23 cellular contexts compared by ENCODE assay signal in genomic region chrX:121349263-121349662, GRCh38.
A peak's percentile ranks its signal among the peaks of the same experiment; 100 is the strongest.
DNase-seq lines count a peak whose midpoint lies in the region; ATAC-seq and TF ChIP-seq lines count a peak whose summit lies in the region.
"Had no signal": no experiment of that assay in that cellular context is flagged by ENCODE, and none has a peak within 500 bp of the region (broad histone marks: within the 10 kb centered on the region; RNA-seq: fewer than 3 reads in every experiment).

No MANE protein-coding gene starts in this region.

- H3K9me3 ChIP-seq in DOHH2 (ENCODE audit: control insufficient read depth, insufficient read depth, low read length) = no peaks in the 10 kb centered on the region
- H3K9me3 ChIP-seq in MM.1S (replicated peaks; ENCODE audit: insufficient read depth, low read length) = no peaks in the 10 kb centered on the region
- no peaks in the 10 kb centered on the region for H3K9me3 ChIP-seq in OCI-LY1 (ENCODE audit: low read length)
- H3K9me3 ChIP-seq: BE2C, BLaER1 had no signal

- H3K4me1 ChIP-seq in DOHH2 (ENCODE audit: control insufficient read depth, low read length) (peaks cover 16% of the 10 kb centered on the region), MM.1S (ENCODE audit: low read length) (peaks cover 11% of the 10 kb centered on the region), OCI-LY1 (ENCODE audit: insufficient read depth, low read length, severe bottlenecking) (peaks cover 13% of the 10 kb centered on the region)
- H3K4me1 ChIP-seq: BE2C, BLaER1 had no signal

- peak; percentile 84 for DNase-seq in Jurkat, Clone E6-1 (ENCODE audit: low read depth, low spot score)
- DNase-seq in MM.1S (peak; percentile 82), DMS114 treated with DMSO at 0.1 percent for 48 hours (lab: John Stamatoyannopoulos, UW; ENCODE audit: unreplicated experiment) (no peak), Right ventricle myocardium inferior (ENCODE audit: missing footprints) (no peak), DMS153 (lab: John Stamatoyannopoulos, UW) (no peak)
- DNase-seq: 8988T; ACHN; BE2C; C1 segment of cervical spinal cord; CD4-positive, alpha-beta memory T cell; CD4-positive, CD25-positive, alpha-beta regulatory T cell; CD8-positive, alpha-beta memory T cell; COR-L47; DMS 273 treated with DMSO at 0.1 percent for 48 hours; DMS53; DMS79; EL; GDM1 had no signal

- H3K9ac ChIP-seq in MM.1S (ENCODE audit: low read length) = no peak overlapping the region
- no peak overlapping the region for H3K9ac ChIP-seq in OCI-LY1 (ENCODE audit: low read length)
- H3K9ac ChIP-seq: BLaER1 had no signal

- H3F3A ChIP-seq in DOHH2 (ENCODE audit: control insufficient read depth, insufficient read depth) (no peaks in the 10 kb centered on the region), MM.1S (ENCODE audit: insufficient read depth, low read length) (no peaks in the 10 kb centered on the region), OCI-LY1 (ENCODE audit: insufficient read depth, low read length) (no peaks in the 10 kb centered on the region)

- H3K4me2 ChIP-seq in DOHH2 (ENCODE audit: low read length) (peak overlapping the region; percentile 27; the same call in 1 of the 2 replicates), MM.1S (ENCODE audit: low read depth, low read length) (peak overlapping the region; percentile 3; the same call in 1 of the 2 replicates), OCI-LY1 (ENCODE audit: low read length) (peak overlapping the region; percentile 34; the same call in 1 of the 2 replicates)
- H3K4me2 ChIP-seq: BLaER1 had no signal

- H4K20me1 ChIP-seq in DOHH2 (ENCODE audit: control insufficient read depth, insufficient read depth, low read depth, low read length) = no peaks in the 10 kb centered on the region
- H4K20me1 ChIP-seq in MM.1S (ENCODE audit: insufficient read depth, low read length) = no peaks in the 10 kb centered on the region
- H4K20me1 ChIP-seq in OCI-LY1 (ENCODE audit: insufficient read depth, low read length) = no peaks in the 10 kb centered on the region
- H4K20me1 ChIP-seq: BLaER1 had no signal

- H2AFZ ChIP-seq in MM.1S (ENCODE audit: low read length) = 0 out of 2 replicates have a peak overlapping the region, but pooled peaks have one; percentile 6
- H2AFZ ChIP-seq in OCI-LY1 (ENCODE audit: low read length) = no peak overlapping the region

- H3K27me3 ChIP-seq in DOHH2 (ENCODE audit: control insufficient read depth, low read length) (no peaks in the 10 kb centered on the region), MM.1S (replicated peaks; ENCODE audit: insufficient read depth, low read length) (no peaks in the 10 kb centered on the region), OCI-LY1 (ENCODE audit: insufficient read depth, low read length) (no peaks in the 10 kb centered on the region)
- H3K27me3 ChIP-seq: BE2C, BLaER1 had no signal

- ATAC-seq in HG02870 (IDR thresholded peaks at IDR 0.05; ENCODE audit: unreplicated experiment) (no peak), Right ventricle myocardium inferior (no peak)
- ATAC-seq: GM12878 had no signal

- TF ChIP-seq CTCF in DOHH2 (IDR thresholded peaks at IDR 0.05; ENCODE audit: low read depth, low read length, poor library complexity, severe bottlenecking) (no peak), MM.1S (IDR thresholded peaks at IDR 0.05; ENCODE audit: low read length) (no peak), OCI-LY1 (IDR thresholded peaks at IDR 0.05; ENCODE audit: low read length) (no peak)

- no peaks in the 10 kb centered on the region for H3K36me3 ChIP-seq in DOHH2 (ENCODE audit: control insufficient read depth, low read length)
- no peaks in the 10 kb centered on the region for H3K36me3 ChIP-seq in MM.1S (replicated peaks; ENCODE audit: insufficient read depth, low read length)
- peaks cover 23% of the 10 kb centered on the region for H3K36me3 ChIP-seq in OCI-LY1 (ENCODE audit: insufficient read depth, low read length)
- H3K36me3 ChIP-seq: BE2C, BLaER1 had no signal

- peak overlapping the region; percentile 12; the same call in 1 of the 2 replicates for H3K4me3 ChIP-seq in DOHH2 (ENCODE audit: low read length)
- no peak overlapping the region for H3K4me3 ChIP-seq in Jurkat, Clone E6-1 (ENCODE audit: low read length)
- H3K4me3 ChIP-seq in MM.1S (ENCODE audit: low read length) = no peak overlapping the region
- H3K4me3 ChIP-seq in OCI-LY1 (ENCODE audit: low read depth, low read length, poor library complexity, severe bottlenecking) = peak overlapping the region; percentile 67
- H3K4me3 ChIP-seq: BLaER1, GM12878 had no signal

- H3K27ac ChIP-seq in DOHH2 (ENCODE audit: low read depth, low read length) (no peak overlapping the region), MM.1S (ENCODE audit: low read length) (peak overlapping the region; percentile 20; the same call in 1 of the 2 replicates), OCI-LY1 (ENCODE audit: low read depth, low read length, poor library complexity, severe bottlenecking) (peak overlapping the region; percentile 12)
- H3K27ac ChIP-seq: BLaER1 had no signal

- intact Hi-C loops in Right ventricle myocardium inferior (cut with DNase I) = no loop called here

- no peaks in the 10 kb centered on the region for H3K79me2 ChIP-seq in DOHH2 (ENCODE audit: control insufficient read depth, low read length)
- no peaks in the 10 kb centered on the region for H3K79me2 ChIP-seq in MM.1S (ENCODE audit: low read length)
- peaks cover 44% of the 10 kb centered on the region for H3K79me2 ChIP-seq in OCI-LY1 (ENCODE audit: insufficient read depth, low read length)

- no peaks in the 10 kb centered on the region for H3K9me2 ChIP-seq in DOHH2 (replicated peaks; ENCODE audit: control insufficient read depth, low read length)
- H3K9me2 ChIP-seq in MM.1S (replicated peaks; ENCODE audit: insufficient read depth, low read length) = no peaks in the 10 kb centered on the region
- no peaks in the 10 kb centered on the region for H3K9me2 ChIP-seq in OCI-LY1 (ENCODE audit: low read depth, low read length)

Comparison
In these comparisons a context has a peak if more than half of its experiments do, and no peak if none do; other contexts are left out.
1. H3K4me3 ChIP-seq: peak in DOHH2 (single experiment) and OCI-LY1 (single experiment); none in Jurkat, Clone E6-1 (single experiment) and MM.1S (single experiment).
2. DNase-seq: peak in Jurkat, Clone E6-1 (single experiment) and MM.1S (single experiment); none in DMS114 treated with DMSO at 0.1 percent for 48 hours (single experiment), Right ventricle myocardium inferior (single experiment) and DMS153 (single experiment).
3. Peak in every context shown above with its lines, with median percentiles within 50 percentile points of each other: H3K4me2 ChIP-seq.